Comparison of ENCODE assay signal across 11 cellular contexts in genomic region chr12:43349863-43350262, GRCh38.
A peak's percentile ranks its signal among the peaks of the same experiment; 100 is the strongest.
DNase-seq lines count a peak whose midpoint lies in the region; ATAC-seq and TF ChIP-seq lines count a peak whose summit lies in the region.
"Had no signal": no experiment of that assay in that cellular context is flagged by ENCODE, and none has a peak within 500 bp of the region (broad histone marks: within the 10 kb centered on the region; RNA-seq: fewer than 3 reads in every experiment).

No MANE protein-coding gene starts in this region.

- BruUV-seq in IMR-90 (replicated peaks; lab: Mats Ljungman, UMichigan): no TSS peak

- H3K4me2 ChIP-seq in IMR-90 (ENCODE audit: low read depth, low read length): no peak overlapping the region
- no peak overlapping the region for H3K4me2 ChIP-seq in hepatocyte

- no peak overlapping the region for H2AK5ac ChIP-seq in IMR-90 (ENCODE audit: low read depth, low read length)

- no peak overlapping the region for H2BK5ac ChIP-seq in IMR-90 (ENCODE audit: low read depth, low read length, poor library complexity, severe bottlenecking)

- no peak for TF ChIP-seq POLR2A in IMR-90 (IDR thresholded peaks at IDR 0.05; ENCODE audit: low read depth, low read length)
- TF ChIP-seq POLR2A in adrenal gland (IDR thresholded peaks at IDR 0.05): no peak

- CTCF ChIA-PET in IMR-90 (lab: Yijun Ruan, JAX): interaction anchor here (1.1 kb wide), 1 partner anchor 11 kb away, joined by 6 read pairs; no protein-coding TSS in a partner anchor

- H3K4me1 ChIP-seq in IMR-90 (ENCODE audit: control insufficient read depth, insufficient read depth, low read length) (no peaks in the 10 kb centered on the region), adipocyte (ENCODE audit: control insufficient read depth, insufficient read depth, low read length) (peaks cover 6% of the 10 kb centered on the region), hepatocyte (ENCODE audit: insufficient read depth) (no peaks in the 10 kb centered on the region), adrenal gland (replicated peaks in 1 of 2) (no peaks in the 10 kb centered on the region)

- ATAC-seq in IMR-90 (ENCODE audit: low read depth) (peak; percentile 27; the same call in 1 of the 2 replicates), HG03520 (IDR thresholded peaks at IDR 0.05; ENCODE audit: unreplicated experiment) (no peak)

- H3K4me3 ChIP-seq in IMR-90 (ENCODE audit: insufficient read depth, low read depth, low read length): no peak overlapping the region
- no peak overlapping the region for H3K4me3 ChIP-seq in adipocyte (ENCODE audit: low read length)
- no peak overlapping the region for H3K4me3 ChIP-seq in hepatocyte
- H3K4me3 ChIP-seq in adrenal gland: no peak overlapping the region

- in situ Hi-C loops in IMR-90 (cut with MboI; ENCODE audit: low sequenced_read_pairs): loop anchor here (25.0 kb wide), 1 partner anchor 537 kb away; no protein-coding TSS in a partner anchor

- dilution Hi-C loops in IMR-90 (cut with HindIII; ENCODE audit: low sequenced_read_pairs, unreplicated experiment): no loop called here

- H3K9ac ChIP-seq in IMR-90 (ENCODE audit: low read depth, low read length): no peak overlapping the region
- no peak overlapping the region for H3K9ac ChIP-seq in adipocyte (ENCODE audit: low read length)

- H4K5ac ChIP-seq in IMR-90 (ENCODE audit: low read depth, low read length): no peak overlapping the region

- H3K18ac ChIP-seq in IMR-90 (ENCODE audit: low read depth, low read length): no peak overlapping the region

- no peak overlapping the region for H3K23ac ChIP-seq in IMR-90 (ENCODE audit: low read depth, low read length)

- H3K4ac ChIP-seq in IMR-90 (ENCODE audit: low read depth, low read length): no peak overlapping the region

- POLR2A ChIA-PET in IMR-90 (lab: Charles Lee; ENCODE audit: unreplicated experiment): no interaction called here

- H3K27me3 ChIP-seq in IMR-90 (ENCODE audit: control insufficient read depth, insufficient read depth, low read length) (no peaks in the 10 kb centered on the region), adipocyte (replicated peaks; ENCODE audit: control insufficient read depth, insufficient read depth, low read length) (no peaks in the 10 kb centered on the region), hepatocyte (no peaks in the 10 kb centered on the region), adrenal gland (no peaks in the 10 kb centered on the region)

- no peak overlapping the region for H4K91ac ChIP-seq in IMR-90 (ENCODE audit: insufficient read depth, low read depth, low read length)

- TF ChIP-seq CTCF in AG09319 (IDR thresholded peaks at IDR 0.05; ENCODE audit: low read depth, low read length) (peak; percentile 26), IMR-90 (conservative IDR thresholded peaks at IDR 0.05; ENCODE audit: low read depth, low read length) (peak; percentile 49), hepatocyte (IDR thresholded peaks at IDR 0.05; ENCODE audit: poor library complexity) (peak; percentile 51), adrenal gland (IDR thresholded peaks at IDR 0.05) (peak in 1 of 6 experiments; percentile 15)

- H3K79me2 ChIP-seq in hepatocyte: no peaks in the 10 kb centered on the region

- H3K79me1 ChIP-seq in IMR-90 (ENCODE audit: low read depth in 1 of 2, low read length in 2 of 2): no peaks in the 10 kb centered on the region

- H3K9me3 ChIP-seq in IMR-90 (ENCODE audit: control insufficient read depth, insufficient read depth, low read length) (peaks cover 6% of the 10 kb centered on the region), adipocyte (ENCODE audit: control insufficient read depth, low read length) (peaks cover 4% of the 10 kb centered on the region), hepatocyte (ENCODE audit: low read depth) (no peaks in the 10 kb centered on the region), adrenal gland (replicated peaks in 1 of 3) (no peaks in the 10 kb centered on the region)

- no peak for DNase-seq in AG09319 (ENCODE audit: extremely low read depth, low read depth)
- DNase-seq in IMR-90: peak; percentile 31
- peak; percentile 78 for DNase-seq in adipocyte (ENCODE audit: low read depth)
- peak; percentile 14 for DNase-seq in hepatocyte (ENCODE audit: low spot score)
- DNase-seq in NK-92 treated with Interleukin-12 subunit alpha and Interleukin-12 subunit beta, amount 100 ng/mL, for 24 hours (lab: John Stamatoyannopoulos, UW): no peak
- DNase-seq in T-helper 1 cell: no peak
- DNase-seq in adrenal gland: no peak
- DNase-seq: caudate nucleus, glutamatergic neuron, NCI-H524 treated with DMSO at 0.1 percent for 48 hours had no signal

- no peaks in the 10 kb centered on the region for H3K9me2 ChIP-seq in hepatocyte (replicated peaks; ENCODE audit: insufficient read depth)

- H2BK15ac ChIP-seq in IMR-90 (ENCODE audit: low read depth, low read length): no peak overlapping the region

- no peak overlapping the region for H2BK20ac ChIP-seq in IMR-90 (ENCODE audit: low read depth, low read length)

- no peak overlapping the region for H4K8ac ChIP-seq in IMR-90 (ENCODE audit: low read depth in 2 of 2, low read length in 2 of 2)

- H3K27ac ChIP-seq in IMR-90 (ENCODE audit: insufficient read depth, low read length): no peak overlapping the region
- no peak overlapping the region for H3K27ac ChIP-seq in hepatocyte
- H3K27ac ChIP-seq in adrenal gland: no peak overlapping the region

- H4K20me1 ChIP-seq in IMR-90 (ENCODE audit: insufficient read depth, low read length): no peaks in the 10 kb centered on the region
- no peaks in the 10 kb centered on the region for H4K20me1 ChIP-seq in hepatocyte (ENCODE audit: insufficient read depth, poor library complexity, severe bottlenecking)

- no peak overlapping the region for H3K56ac ChIP-seq in IMR-90 (ENCODE audit: extremely low read depth, insufficient read depth, low read length)

- H2BK120ac ChIP-seq in IMR-90 (ENCODE audit: low read depth, low read length): no peak overlapping the region

- H3K36me3 ChIP-seq in IMR-90 (ENCODE audit: control insufficient read depth, insufficient read depth, low read length): no peaks in the 10 kb centered on the region
- no peaks in the 10 kb centered on the region for H3K36me3 ChIP-seq in adipocyte (ENCODE audit: control insufficient read depth, insufficient read depth, low read length, severe bottlenecking)
- no peaks in the 10 kb centered on the region for H3K36me3 ChIP-seq in hepatocyte (replicated peaks; ENCODE audit: insufficient read depth, low read depth)
- H3K36me3 ChIP-seq in adrenal gland (replicated peaks in 1 of 2): no peaks in the 10 kb centered on the region

- no peaks in the 10 kb centered on the region; the same call in 1 of the 2 replicates for H3K9me1 ChIP-seq in IMR-90 (ENCODE audit: insufficient read depth, low read length)

- H2AK9ac ChIP-seq in IMR-90 (replicated peaks; ENCODE audit: low read depth, low read length, poor library complexity): no peak overlapping the region

- TF ChIP-seq RAD21 in IMR-90 (IDR thresholded peaks at IDR 0.05; ENCODE audit: low read length): peak; percentile 39; the same call in 1 of the 2 replicates

- intact Hi-C loops in IMR-90 (cut with micrococcal nuclease): loop anchor here (2.0 to 5.0 kb wide), 4 partner anchors 152 to 1581 kb away; no protein-coding TSS in a partner anchor
- intact Hi-C loops in adrenal gland (cut with DNase I): no loop called here

- H2AFZ ChIP-seq in IMR-90 (replicated peaks; ENCODE audit: low read length, poor library complexity) (no peak overlapping the region), hepatocyte (no peak overlapping the region)

- 100% methylated on average over 1 of the region's 2 CpGs for WGBS in IMR-90 (ENCODE audit: extremely low coverage in 2 of 2, insufficient read length in 1 of 2), 2 experiments
- WGBS in hepatocyte (ENCODE audit: low lambda C conversion rate, missing lambda C conversion rate): 74% methylated on average over 2 of the region's 2 CpGs
- WGBS in adrenal gland, 4 donors: 46 to 58% (median 49%) methylated on average over 2 of the region's 2 CpGs

- no peak overlapping the region for H3K14ac ChIP-seq in IMR-90 (replicated peaks; ENCODE audit: low read depth, low read length)

TF ChIP-seq in IMR-90, 13 proteins besides CTCF, POLR2A, EP300 and RAD21:
- TF ChIP-seq BHLHE40 (IDR thresholded peaks at IDR 0.05; ENCODE audit: low read depth, low read length): no peak
- no peak for TF ChIP-seq CHD1 (IDR thresholded peaks at IDR 0.05; ENCODE audit: low read depth, low read length)
- TF ChIP-seq RFX5 (IDR thresholded peaks at IDR 0.05; ENCODE audit: low read depth, low read length): no peak
- TF ChIP-seq RCOR1 (IDR thresholded peaks at IDR 0.05; ENCODE audit: insufficient replicate concordance, low read length): no peak
- no peak for TF ChIP-seq MAZ (IDR thresholded peaks at IDR 0.05; ENCODE audit: borderline replicate concordance, low read depth, low read length)
- TF ChIP-seq MAFK (IDR thresholded peaks at IDR 0.05; ENCODE audit: low read depth, low read length): no peak
- TF ChIP-seq, protein P1, sequence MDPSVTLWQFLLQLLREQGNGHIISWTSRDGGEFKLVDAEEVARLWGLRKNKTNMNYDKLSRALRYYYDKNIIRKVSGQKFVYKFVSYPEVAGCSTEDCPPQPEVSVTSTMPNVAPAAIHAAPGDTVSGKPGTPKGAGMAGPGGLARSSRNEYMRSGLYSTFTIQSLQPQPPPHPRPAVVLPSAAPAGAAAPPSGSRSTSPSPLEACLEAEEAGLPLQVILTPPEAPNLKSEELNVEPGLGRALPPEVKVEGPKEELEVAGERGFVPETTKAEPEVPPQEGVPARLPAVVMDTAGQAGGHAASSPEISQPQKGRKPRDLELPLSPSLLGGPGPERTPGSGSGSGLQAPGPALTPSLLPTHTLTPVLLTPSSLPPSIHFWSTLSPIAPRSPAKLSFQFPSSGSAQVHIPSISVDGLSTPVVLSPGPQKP (IDR thresholded peaks at IDR 0.05; ENCODE audit: borderline replicate concordance, low read depth, low read length): no peak
- TF ChIP-seq FOS (IDR thresholded peaks at IDR 0.05; ENCODE audit: low read depth, low read length): no peak
- TF ChIP-seq MXI1 (IDR thresholded peaks at IDR 0.05; ENCODE audit: borderline replicate concordance, low read depth, low read length): no peak
- TF ChIP-seq, protein P2, sequence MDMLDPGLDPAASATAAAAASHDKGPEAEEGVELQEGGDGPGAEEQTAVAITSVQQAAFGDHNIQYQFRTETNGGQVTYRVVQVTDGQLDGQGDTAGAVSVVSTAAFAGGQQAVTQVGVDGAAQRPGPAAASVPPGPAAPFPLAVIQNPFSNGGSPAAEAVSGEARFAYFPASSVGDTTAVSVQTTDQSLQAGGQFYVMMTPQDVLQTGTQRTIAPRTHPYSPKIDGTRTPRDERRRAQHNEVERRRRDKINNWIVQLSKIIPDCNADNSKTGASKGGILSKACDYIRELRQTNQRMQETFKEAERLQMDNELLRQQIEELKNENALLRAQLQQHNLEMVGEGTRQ (IDR thresholded peaks at IDR 0.05; ENCODE audit: low read depth, low read length): no peak
- no peak for TF ChIP-seq NFE2L2 (IDR thresholded peaks at IDR 0.05; ENCODE audit: low read depth, low read length)
- no peak for TF ChIP-seq SMC3 (IDR thresholded peaks at IDR 0.05; ENCODE audit: low read depth, low read length)
TF ChIP-seq in IMR-90: peak in this region for 0.

Comparison
In these comparisons a context has a peak if more than half of its experiments do, and no peak if none do; other contexts are left out.
1. DNase-seq: peak in IMR-90 (single experiment), adipocyte (single experiment) and hepatocyte (single experiment); none in AG09319 (single experiment), NK-92 treated with Interleukin-12 subunit alpha and Interleukin-12 subunit beta, amount 100 ng/mL, for 24 hours (single experiment), T-helper 1 cell (0 of 5) and adrenal gland (0 of 7).